ENCODE assay signal across 16 cellular contexts in the genomic region with DNA sequence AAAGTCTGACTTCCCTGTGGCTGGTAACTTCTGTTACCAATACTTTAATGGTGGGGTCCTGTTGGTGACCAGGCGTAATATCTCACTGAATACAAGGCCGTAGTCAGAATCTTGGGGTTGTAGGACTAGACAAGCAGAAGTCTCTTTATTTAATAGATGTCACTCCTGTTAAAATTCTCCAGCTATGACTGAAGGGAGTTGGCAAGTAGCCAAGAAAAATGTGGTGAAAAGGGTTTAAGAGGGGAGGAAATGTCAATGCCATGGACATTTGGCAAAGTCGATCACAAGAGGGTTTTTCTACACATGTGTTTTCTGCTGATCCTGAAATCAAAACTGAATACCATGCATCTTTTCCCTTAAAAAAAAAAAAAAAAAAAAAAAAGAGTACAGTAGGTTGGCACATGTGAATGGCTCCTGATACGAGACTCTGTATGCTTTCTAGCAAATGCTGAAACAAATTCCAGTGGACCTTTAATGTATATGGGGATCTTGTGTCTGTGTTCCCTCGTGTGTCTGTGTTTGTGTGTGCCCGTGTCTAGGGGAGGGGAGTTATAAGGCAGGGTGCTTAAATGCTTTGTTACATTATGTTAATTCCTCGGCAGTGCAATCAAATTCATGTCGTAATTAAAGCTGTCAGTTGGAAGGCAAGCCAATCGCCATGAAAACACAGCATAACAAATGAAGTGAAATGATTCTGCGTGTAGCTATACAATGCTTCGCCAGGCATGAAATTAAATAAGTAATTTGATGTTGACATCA.
DNase-seq lines count a peak whose midpoint lies in the region; ATAC-seq and TF ChIP-seq lines count a peak whose summit lies in the region.
"Had no signal": no experiment of that assay in that cellular context is flagged by ENCODE, and none has a peak within 500 bp of the region (broad histone marks: within the 10 kb centered on the region; RNA-seq: fewer than 3 reads in every experiment).

No MANE protein-coding gene starts in this region.

- DNase-seq in H4 (ENCODE audit: low spot score) (peak; percentile 11), NCI-H1436 (lab: John Stamatoyannopoulos, UW) (peak; percentile 37), RPMI7951 (ENCODE audit: low read depth) (peak; percentile 45), GM13977 (ENCODE audit: low spot score) (no peak)
- no peak for DNase-seq in effector CD8-positive, alpha-beta T cell (lab: John Stamatoyannopoulos, UW)
- DNase-seq: activated CD4-positive, CD25-positive, alpha-beta regulatory T cell treated with anti-CD3 and anti-CD28 coated beads, Interleukin-2, amount 50 U/mL, for 72 hours; activated naive CD4-positive, alpha-beta T cell; C1 segment of cervical spinal cord; cortex of kidney; EL; H7; mesenchymal stem cell; sigmoid colon had no signal

- in situ Hi-C loops in GM13977 (cut with MboI; ENCODE audit: low pct_unique_long_range_greater_than_20kb, low sequenced_read_pairs, unreplicated experiment) = no loop called here

- TF ChIP-seq EP300 in neural cell (conservative IDR thresholded peaks at IDR 0.05; ENCODE audit: poor library complexity, severe bottlenecking) = no peak

- TF ChIP-seq CTCF in neural cell (IDR thresholded peaks at IDR 0.05; ENCODE audit: poor library complexity, severe bottlenecking) (no peak), GM13977 (IDR thresholded peaks at IDR 0.05; ENCODE audit: extremely low read depth, insufficient read depth, missing control alignments) (no peak)

- H3K79me2 ChIP-seq in neural cell (replicated peaks; ENCODE audit: insufficient read depth, low read length) = no peaks in the 10 kb centered on the region

- H3K27ac ChIP-seq in neural cell (ENCODE audit: low read length) = peak overlapping the region; percentile 49
- H3K27ac ChIP-seq: sigmoid colon had no signal

- H2AFZ ChIP-seq in neural cell (ENCODE audit: low read depth, low read length) = no peak overlapping the region

- peak overlapping the region; percentile 34 for H3K9ac ChIP-seq in neural cell (ENCODE audit: low read length)

- no peaks in the 10 kb centered on the region for H3K9me3 ChIP-seq in neural cell (ENCODE audit: low read length)
- H3K9me3 ChIP-seq: sigmoid colon had no signal

- peak overlapping the region; percentile 34 for H3K4me3 ChIP-seq in neural cell (ENCODE audit: low read length)
- H3K4me3 ChIP-seq: sigmoid colon had no signal

- H3F3A ChIP-seq in neural cell (ENCODE audit: insufficient read depth, low read length, poor library complexity, severe bottlenecking) = peaks cover 11% of the 10 kb centered on the region

- H3K4me2 ChIP-seq in neural cell (ENCODE audit: low read length) = peak overlapping the region; percentile 29

- ATAC-seq in GM21381 (IDR thresholded peaks at IDR 0.05; ENCODE audit: unreplicated experiment) = no peak
- ATAC-seq: Right ventricle myocardium inferior had no signal

- no peaks in the 10 kb centered on the region for H3K36me3 ChIP-seq in neural cell (ENCODE audit: insufficient read depth, low read length)
- H3K36me3 ChIP-seq: sigmoid colon had no signal

- H4K20me1 ChIP-seq in neural cell (ENCODE audit: insufficient read depth) = no peaks in the 10 kb centered on the region

- no peaks in the 10 kb centered on the region for H3K9me2 ChIP-seq in neural cell (ENCODE audit: insufficient read depth, low read length)

- TF ChIP-seq RAD21 in neural cell (conservative IDR thresholded peaks at IDR 0.05) = no peak

- H3K27me3 ChIP-seq in neural cell (ENCODE audit: insufficient read depth, low read depth, low read length) = no peaks in the 10 kb centered on the region
- H3K27me3 ChIP-seq: sigmoid colon had no signal

TF ChIP-seq in neural cell, 6 proteins besides CTCF, POLR2A, EP300 and RAD21:
- no peak for TF ChIP-seq EZH2 (IDR thresholded peaks at IDR 0.05; ENCODE audit: borderline replicate concordance, insufficient read depth, low read length, poor library complexity, severe bottlenecking)
- no peak for TF ChIP-seq REST (IDR thresholded peaks at IDR 0.05; ENCODE audit: borderline replicate concordance)
- TF ChIP-seq SMC3 (conservative IDR thresholded peaks at IDR 0.05; ENCODE audit: poor library complexity) = no peak
- no peak for TF ChIP-seq MXI1 (conservative IDR thresholded peaks at IDR 0.05; ENCODE audit: poor library complexity, severe bottlenecking)
- TF ChIP-seq POLR2AphosphoS5 (IDR thresholded peaks at IDR 0.05) = no peak
- no peak for TF ChIP-seq TAF1 (IDR thresholded peaks at IDR 0.05; ENCODE audit: low read depth)

Comparison
In these comparisons a context has a peak if more than half of its experiments do, and no peak if none do; other contexts are left out.
1. DNase-seq: peak in H4 (single experiment), NCI-H1436 (single experiment) and RPMI7951 (single experiment); none in effector CD8-positive, alpha-beta T cell (single experiment) and GM13977 (single experiment).